10 cellular contexts compared by ENCODE assay signal in genomic region chr12:6183689-6184441, GRCh38. TPM values are rescaled to one million over a fixed set of nuclear protein-coding genes. Genes with fewer than 3 reads are reported as not detected.
DNase-seq lines count a peak whose midpoint lies in the region; ATAC-seq and TF ChIP-seq lines count a peak whose summit lies in the region.
"Had no signal": no experiment of that assay in that cellular context is flagged by ENCODE, and none has a peak within 500 bp of the region (broad histone marks: within the 10 kb centered on the region; RNA-seq: fewer than 3 reads in every experiment).

No MANE protein-coding gene starts in this region.

- ATAC-seq in GM19023 (IDR thresholded peaks at IDR 0.05; ENCODE audit: unreplicated experiment): no peak

- H3K9ac ChIP-seq in duodenal mucosa (ENCODE audit: low read depth in 1 of 2, low read length in 2 of 2): peak overlapping the region; percentile 4 to 30

- H3K9me3 ChIP-seq in duodenal mucosa (ENCODE audit: control insufficient read depth in 1 of 2, low read length in 2 of 2) (no peaks in the 10 kb centered on the region), uterus (no peaks in the 10 kb centered on the region)

- H3K27me3 ChIP-seq in duodenal mucosa (ENCODE audit: control insufficient read depth in 1 of 2, insufficient read depth in 2 of 2, low read length in 2 of 2): no peaks in the 10 kb centered on the region
- no peaks in the 10 kb centered on the region for H3K27me3 ChIP-seq in uterus

- H3K4me3 ChIP-seq in duodenal mucosa (ENCODE audit: low read depth in 1 of 2, low read length in 2 of 2) (peak overlapping the region in 1 of 2 donors; percentile 43), uterus (no peak overlapping the region)

- no peaks in the 10 kb centered on the region for H3K36me3 ChIP-seq in duodenal mucosa (ENCODE audit: control insufficient read depth in 1 of 2, insufficient read depth in 2 of 2, low read length in 2 of 2)
- H3K36me3 ChIP-seq in uterus: no peaks in the 10 kb centered on the region

- DNase-seq in NCI-H2171 treated with DMSO at 0.1 percent for 48 hours (lab: John Stamatoyannopoulos, UW) (peak; percentile 36), NCI-H2171 (lab: John Stamatoyannopoulos, UW) (no peak), lung microvascular endothelial cell (ENCODE audit: low read depth in 2 of 2) (peak; percentile 40 to 67), uterus (no peak), epidermal melanocyte (ENCODE audit: insufficient read length, low spot score) (no peak)
- no peak for DNase-seq in stimulated activated naive CD4-positive, alpha-beta T cell treated with Interleukin-2 at 50 U/mL for 16 hours (lab: John Stamatoyannopoulos, UW)
- DNase-seq: amniotic stem cell had no signal

- no peak for TF ChIP-seq CTCF in uterus (IDR thresholded peaks at IDR 0.05)

- H3K27ac ChIP-seq in duodenal mucosa (ENCODE audit: low read depth, low read length) (peak overlapping the region; percentile 71), uterus (peak overlapping the region; percentile 84 to 85)

- H3K4me1 ChIP-seq in duodenal mucosa (ENCODE audit: control insufficient read depth in 1 of 2, insufficient read depth in 2 of 2, low read length in 2 of 2) (peaks cover 37 to 48% of the 10 kb centered on the region in 2 donors), uterus (peaks cover 10 to 24% of the 10 kb centered on the region in 2 donors)

- TF ChIP-seq POLR2A in uterus (IDR thresholded peaks at IDR 0.05): no peak

- intact Hi-C loops in uterus (cut with DNase I; ENCODE audit: low total_unique reads): loop anchor here (10.0 kb wide), 1 partner anchor 119 kb away; no protein-coding TSS in a partner anchor

RNA-seq across cellular contexts. Expression of gene CD9, which starts 16.3 kb away (rescaled TPM):
- total RNA-seq in lung microvascular endothelial cell (799 and 1,196 TPM in 2 replicates), uterus (100 to 1,000 TPM; 161 to 275 (median 207) TPM)

RNA-seq across cellular contexts. Expression of gene VWF, which starts 59.4 kb away (rescaled TPM):
- total RNA-seq in lung microvascular endothelial cell (496 and 1,530 TPM in 2 replicates), uterus (100 to 1,000 TPM; 122 to 949 (median 380) TPM)
- total RNA-seq: A673 had no signal

Comparison
In these comparisons a context has a peak if more than half of its experiments do, and no peak if none do; other contexts are left out.
1. DNase-seq: peak in NCI-H2171 treated with DMSO at 0.1 percent for 48 hours (single experiment) and lung microvascular endothelial cell (2 of 2); none in NCI-H2171 (single experiment), uterus (0 of 2), epidermal melanocyte (single experiment) and stimulated activated naive CD4-positive, alpha-beta T cell treated with Interleukin-2 at 50 U/mL for 16 hours (single experiment).